In genomic region chr22:38127869-38128268, GRCh38 we compare ENCODE assay signal across 22 cellular contexts. TPM values are rescaled to one million over a fixed set of nuclear protein-coding genes. Genes with fewer than 3 reads are reported as not detected.
"Had no signal": no experiment of that assay in that cellular context is flagged by ENCODE, and none has a peak within 500 bp of the region (broad histone marks: within the 10 kb centered on the region; RNA-seq: fewer than 3 reads in every experiment).

No MANE protein-coding gene starts in this region.

- ATAC-seq: esophagus mucosa, gastroesophageal sphincter, left colon had no signal

- H3K9me3 ChIP-seq: gastroesophageal sphincter, neutrophil, sigmoid colon, stomach, thoracic aorta, transverse colon had no signal

- H3K4me1 ChIP-seq: gastroesophageal sphincter, sigmoid colon, stomach, transverse colon had no signal

- DNase-seq: cortex of kidney; effector memory CD4-positive, alpha-beta T cell; immature natural killer cell; left colon; mesendoderm; naive B cell; sigmoid colon; stimulated activated CD4-positive, alpha-beta T cell treated with anti-CD3 and anti-CD28 coated beads, Interleukin-2, amount 100 ng/mL, for 24 hours; stimulated activated CD4-positive, alpha-beta T cell treated with anti-CD3 and anti-CD28 coated beads, Interleukin-4, amount 100 ng/mL, for 4 hours; stimulated activated naive CD4-positive, alpha-beta T cell; stomach; substantia nigra; transverse colon had no signal

- H3K36me3 ChIP-seq: transverse colon had no signal

- H3K4me3 ChIP-seq: gastroesophageal sphincter, sigmoid colon, skin epidermis, stomach, thoracic aorta, transverse colon had no signal

- H3K27me3 ChIP-seq: gastroesophageal sphincter, neutrophil, sigmoid colon, stomach, transverse colon had no signal

- FAIRE-seq: endometrium had no signal

- H3K27ac ChIP-seq: gastroesophageal sphincter, neutrophil, sigmoid colon, skin epidermis, stomach, thoracic aorta, transverse colon had no signal

RNA-seq across cellular contexts. Expression of gene SLC16A8, which starts 43.9 kb away (rescaled TPM):
- total RNA-seq: gastroesophageal sphincter, left colon, liver, osteocyte, stomach, transverse colon had no signal
- polyA plus RNA-seq: fibroblast of lung had no signal
